Comparison of ENCODE assay signal across 8 cellular contexts in genomic region chr7:32728412-32729334, GRCh38.
DNase-seq lines count a peak whose midpoint lies in the region; ATAC-seq and TF ChIP-seq lines count a peak whose summit lies in the region.
"Not testable (repeated sequence)": the region's sequence is repeated elsewhere in the genome, so short reads cannot be mapped to it uniquely, and the experiment has no call there.

No MANE protein-coding gene starts in this region.

- DNase-seq in GM06990 (ENCODE audit: extremely low read depth, insufficient read length), result peak; percentile 44
- DNase-seq in MV-4-11 (lab: John Stamatoyannopoulos, UW), result peak; percentile 18
- peak; percentile 70 for DNase-seq in activated naive CD8-positive, alpha-beta T cell treated with anti-CD3 and anti-CD28 coated beads, Interleukin-2, amount 10 ng/mL, durations not matched to agents 7 days and 5 days
- peak; percentile 77 for DNase-seq in glutamatergic neuron
- peak; percentile 81 for DNase-seq in thyroid gland

- not testable (repeated sequence) for H3K4me1 ChIP-seq in neutrophil (ENCODE audit: control insufficient read depth in 1 of 2, insufficient read depth in 1 of 2, low read depth in 1 of 2, low read length in 1 of 2); thyroid gland

- H3K9me3 Mint-ChIP-seq in activated naive CD8-positive, alpha-beta T cell treated with anti-CD3 and anti-CD28 coated beads, Interleukin-2, amount 10 ng/mL, durations not matched to agents 7 days and 5 days; glutamatergic neuron (ENCODE audit: unreplicated experiment): not testable (repeated sequence)

- intact Hi-C loops in thyroid gland (cut with DNase I), result not testable (repeated sequence)

- H3K27ac ChIP-seq in neutrophil (peak overlapping the region; percentile 75), thyroid gland (peak overlapping the region; percentile 69 to 86 (median 83))

- H3K27ac Mint-ChIP-seq in activated naive CD8-positive, alpha-beta T cell treated with anti-CD3 and anti-CD28 coated beads, Interleukin-2, amount 10 ng/mL, durations not matched to agents 7 days and 5 days; glutamatergic neuron (ENCODE audit: unreplicated experiment): not testable (repeated sequence)

- H3K27me3 ChIP-seq in GM06990 (replicated peaks; ENCODE audit: control insufficient read depth, insufficient read depth, low read length); neutrophil; thyroid gland: not testable (repeated sequence)

- not testable (repeated sequence) for H3K36me3 Mint-ChIP-seq in activated naive CD8-positive, alpha-beta T cell treated with anti-CD3 and anti-CD28 coated beads, Interleukin-2, amount 10 ng/mL, durations not matched to agents 7 days and 5 days; glutamatergic neuron (ENCODE audit: unreplicated experiment)

- H3K4me3 ChIP-seq in GM06990 (replicated peaks; ENCODE audit: low read depth, low read length) (peak overlapping the region; percentile 47), neutrophil (ENCODE audit: low read depth in 1 of 2, low read length in 1 of 2) (peak overlapping the region; percentile 67 to 70), thyroid gland (replicated peaks in 1 of 3) (peak overlapping the region; percentile 35 to 71 (median 45))

- POLR2A ChIA-PET in activated naive CD8-positive, alpha-beta T cell treated with anti-CD3 and anti-CD28 coated beads, Interleukin-2, amount 10 ng/mL, durations not matched to agents 7 days and 5 days (lab: Charles Lee), result not testable (repeated sequence)

- ATAC-seq in HG02571 (IDR thresholded peaks at IDR 0.05; ENCODE audit: unreplicated experiment) (peak; percentile 69), SK-N-SH treated with all-trans-retinoic acid at 6 μM for 48 hours (peak; percentile 86)
- ATAC-seq in activated naive CD8-positive, alpha-beta T cell treated with anti-CD3 and anti-CD28 coated beads, Interleukin-2, amount 10 ng/mL, durations not matched to agents 7 days and 5 days (ENCODE audit: low read depth), result peak; percentile 70

- not testable (repeated sequence) for TF ChIP-seq CTCF in GM06990 (IDR thresholded peaks at IDR 0.05; ENCODE audit: insufficient read depth, low read length, poor library complexity, severe bottlenecking); glutamatergic neuron (IDR thresholded peaks at IDR 0.05; ENCODE audit: partially characterized antibody, unreplicated experiment); neutrophil (IDR thresholded peaks at IDR 0.05)
- TF ChIP-seq CTCF in thyroid gland (IDR thresholded peaks at IDR 0.05), result peak in 1 of 6 experiments; percentile 18

- 0% methylated on average over 5 of the region's 111 CpGs; no CpG with 5 or more reads in 1 of the 2 donors for WGBS in thyroid gland, 2 donors

- not testable (repeated sequence) for H3K4me1 Mint-ChIP-seq in activated naive CD8-positive, alpha-beta T cell treated with anti-CD3 and anti-CD28 coated beads, Interleukin-2, amount 10 ng/mL, durations not matched to agents 7 days and 5 days; glutamatergic neuron (ENCODE audit: low read depth, unreplicated experiment)

- H3K4me3 Mint-ChIP-seq in activated naive CD8-positive, alpha-beta T cell treated with anti-CD3 and anti-CD28 coated beads, Interleukin-2, amount 10 ng/mL, durations not matched to agents 7 days and 5 days, result peak overlapping the region; percentile 70
- H3K4me3 Mint-ChIP-seq in glutamatergic neuron (ENCODE audit: unreplicated experiment), result not testable (repeated sequence)

- not testable (repeated sequence) for H3K36me3 ChIP-seq in GM06990 (ENCODE audit: control insufficient read depth, insufficient read depth, low read length); neutrophil; thyroid gland

- TF ChIP-seq POLR2A in thyroid gland (IDR thresholded peaks at IDR 0.05), result peak in 1 of 2 donors; percentile 41

- not testable (repeated sequence) for H3K9me3 ChIP-seq in neutrophil, thyroid gland

- peaks cover 20% of the 10 kb centered on the region for H3K27me3 Mint-ChIP-seq in activated naive CD8-positive, alpha-beta T cell treated with anti-CD3 and anti-CD28 coated beads, Interleukin-2, amount 10 ng/mL, durations not matched to agents 7 days and 5 days
- not testable (repeated sequence) for H3K27me3 Mint-ChIP-seq in glutamatergic neuron (ENCODE audit: unreplicated experiment)

Comparison
In these comparisons a context has a peak if more than half of its experiments do, and no peak if none do; other contexts are left out.
1. Peak in every context shown above with its lines: DNase-seq, ATAC-seq, H3K4me3 ChIP-seq and H3K27ac ChIP-seq.
2. DNase-seq: peak in every context shown above with its lines; median percentile 81 in thyroid gland; 77 in glutamatergic neuron; 70 in activated naive CD8-positive, alpha-beta T cell treated with anti-CD3 and anti-CD28 coated beads, Interleukin-2, amount 10 ng/mL, durations not matched to agents 7 days and 5 days; 44 in GM06990; 18 in MV-4-11.